Comparison of ENCODE assay signal across 8 cellular contexts in the genomic region with DNA sequence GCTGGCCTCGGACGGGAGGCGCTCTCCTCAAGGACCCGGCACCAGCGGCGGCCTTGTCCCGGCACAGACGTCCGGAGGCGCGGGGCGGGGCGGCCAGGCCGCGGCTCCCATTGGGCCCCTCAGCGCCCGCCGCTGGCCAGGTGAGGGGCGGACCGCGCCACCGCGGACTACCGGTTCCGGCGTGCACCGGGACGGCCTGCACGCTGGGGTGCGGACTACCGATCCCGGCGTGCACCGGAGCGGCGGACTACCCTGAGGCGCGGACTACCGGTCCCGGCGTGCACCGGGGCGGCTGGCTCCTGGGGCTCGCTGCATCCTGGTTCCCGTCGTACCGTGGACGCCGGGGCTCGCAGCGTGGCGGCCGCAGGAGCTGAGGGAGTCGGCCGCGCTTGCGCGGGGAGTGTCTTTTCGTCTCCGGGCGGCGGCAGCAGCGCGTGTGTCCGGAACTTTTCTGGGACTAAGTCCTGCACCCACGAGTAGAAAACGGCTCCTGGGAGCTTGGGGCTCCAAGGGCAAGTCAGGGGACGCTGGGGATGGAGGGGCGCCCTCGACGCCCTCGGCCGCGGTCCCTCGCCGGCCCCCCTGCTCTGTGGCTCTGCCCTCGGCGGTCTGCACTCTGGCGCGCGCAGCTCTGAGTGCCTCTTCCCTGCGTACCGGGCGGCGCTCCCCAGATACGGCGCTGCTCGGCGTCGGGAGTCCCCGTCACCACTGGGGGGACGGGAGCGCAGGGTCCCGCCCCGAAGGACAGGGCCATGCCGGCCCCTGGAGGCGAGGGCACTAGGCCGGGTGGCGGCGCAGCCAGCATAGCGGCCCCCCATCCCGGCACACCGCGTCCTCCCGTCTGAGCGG. TPM values are rescaled to one million over a fixed set of nuclear protein-coding genes. Genes with fewer than 3 reads are reported as not detected.
A peak's percentile ranks its signal among the peaks of the same experiment; 100 is the strongest.
DNase-seq lines count a peak whose midpoint lies in the region; FAIRE-seq and TF ChIP-seq lines count a peak whose summit lies in the region.

LETM1 (minus strand) TSS at position 86 of the 849 bp plus-strand sequence. CDS start 206 bp downstream, outside the sequence.

- TF ChIP-seq CTCF in foreskin fibroblast (IDR thresholded peaks at IDR 0.05; ENCODE audit: low read depth, low read length) = no peak

- H3K9ac ChIP-seq in subcutaneous abdominal adipose tissue (ENCODE audit: low read length in 5 of 5) = peak within 1 kb of the TSS; percentile 56 to 90 (median 82)

- in situ Hi-C loops in HAP-1 (cut with MboI; ENCODE audit: low sequenced_read_pairs) = no loop called here

- FAIRE-seq in G401.6 (lab: Jason Lieb, UNC) = peak; percentile 41

- H3K4me1 ChIP-seq in HAP-1 = peaks cover 3% of the 10 kb centered on the region; the same call in 1 of the 2 replicates
- peaks cover 37% of the 10 kb centered on the region for H3K4me1 ChIP-seq in neuron (ENCODE audit: insufficient read depth, low read length)
- H3K4me1 ChIP-seq in subcutaneous abdominal adipose tissue (ENCODE audit: control insufficient read depth in 5 of 5, insufficient read depth in 5 of 5, low read length in 5 of 5) = peaks cover 7 to 67% (median 55%) of the 10 kb centered on the region in 5 donors

- DNase-seq in HAP-1 (ENCODE audit: low spot score in 2 of 2) = peak; percentile 93 to 95
- peak; percentile 92 for DNase-seq in MG63
- peak; percentile 53 for DNase-seq in SIG-M5 (lab: John Stamatoyannopoulos, UW)
- DNase-seq in activated gamma-delta T cell treated with Interleukin-2 at 50 U/mL for 16 hours = peak; percentile 91
- peak; percentile 98 to 100 for DNase-seq in foreskin fibroblast

- H3K9me3 ChIP-seq in HAP-1 (no peaks in the 10 kb centered on the region), MG63 (no peaks in the 10 kb centered on the region), neuron (ENCODE audit: low read length) (no peaks in the 10 kb centered on the region), subcutaneous abdominal adipose tissue (ENCODE audit: control insufficient read depth in 5 of 5, low read length in 5 of 5) (no peaks in the 10 kb centered on the region)

- H3K36me3 ChIP-seq in HAP-1 (replicated peaks) (peaks cover 11% of the 10 kb centered on the region), MG63 (peaks cover 3% of the 10 kb centered on the region), neuron (ENCODE audit: insufficient read depth, low read length) (peaks cover 11% of the 10 kb centered on the region), subcutaneous abdominal adipose tissue (ENCODE audit: control insufficient read depth in 5 of 5, insufficient read depth in 5 of 5, low read length in 5 of 5) (peaks cover 0 to 2% (median 0%) of the 10 kb centered on the region in 5 donors)

- H3K27ac ChIP-seq in subcutaneous abdominal adipose tissue (ENCODE audit: low read depth, low read length) = peak within 1 kb of the TSS; percentile 74

- H3K27me3 ChIP-seq in HAP-1 (ENCODE audit: low read depth) (no peaks in the 10 kb centered on the region), MG63 (no peaks in the 10 kb centered on the region), neuron (ENCODE audit: insufficient read depth, low read length) (no peaks in the 10 kb centered on the region), subcutaneous abdominal adipose tissue (ENCODE audit: control insufficient read depth in 5 of 5, insufficient read depth in 4 of 5, low read length in 5 of 5) (no peaks in the 10 kb centered on the region)

- peak within 1 kb of the TSS; percentile 54 for H2AFZ ChIP-seq in neuron (ENCODE audit: low read depth, low read length)

- H3K4me3 ChIP-seq in HAP-1 (peak within 1 kb of the TSS; percentile 76), MG63 (peak within 1 kb of the TSS; percentile 82), foreskin fibroblast (ENCODE audit: low read depth in 1 of 2, low read length in 2 of 2) (peak within 1 kb of the TSS; percentile 78 to 92), neuron (ENCODE audit: low read length) (peak within 1 kb of the TSS; percentile 76), subcutaneous abdominal adipose tissue (ENCODE audit: low read depth in 1 of 5, low read length in 5 of 5) (peak within 1 kb of the TSS; percentile 56 to 89 (median 78))

RNA-seq across cellular contexts. Expression of gene LETM1, which starts in this region (rescaled TPM):
- total RNA-seq in MG63 (2014; rRNA removed; shearing (Covaris generic); ENCODE audit: low replicate concordance) = 31.7 and 49.4 TPM in 2 replicates

Comparison
In these comparisons a context has a peak if more than half of its experiments do, and no peak if none do; other contexts are left out.
1. Peak in every context shown above with its lines: DNase-seq, H3K4me3 ChIP-seq and H3K27ac ChIP-seq.